28 cellular contexts compared by ENCODE assay signal in the genomic region with DNA sequence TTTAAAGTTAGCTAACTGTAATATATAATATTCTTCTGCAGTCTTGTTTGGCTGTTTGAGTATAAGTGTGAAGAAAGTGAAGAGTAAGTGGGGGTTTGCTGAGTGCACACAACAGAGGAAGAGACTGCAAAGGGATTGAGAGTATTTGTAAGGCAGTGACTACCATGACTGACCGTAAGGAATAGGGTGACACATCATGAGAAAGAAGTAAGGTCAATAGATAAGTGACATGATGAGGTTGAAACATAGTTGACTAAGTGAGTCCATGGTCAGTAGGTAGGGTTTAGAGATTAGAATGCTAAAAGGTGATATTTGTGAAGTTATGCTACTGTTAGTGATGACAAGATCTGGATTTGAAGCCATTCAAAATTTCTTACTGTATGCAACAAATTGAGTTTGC.
"Had no signal": no experiment of that assay in that cellular context is flagged by ENCODE, and none has a peak within 500 bp of the region (broad histone marks: within the 10 kb centered on the region; RNA-seq: fewer than 3 reads in every experiment).

No MANE protein-coding gene starts in this region.

- DNase-seq: dorsolateral prefrontal cortex; effector CD4-positive, alpha-beta T cell; foreskin fibroblast; heart left ventricle; kidney; left cardiac atrium; left lung; mesenchymal stem cell; mucosa of descending colon; naive B cell; spleen; stimulated activated CD4-positive, alpha-beta T cell treated with anti-CD3 and anti-CD28 coated beads, Interleukin-2, amount 100 ng/mL, for 48 hours; stimulated activated naive B cell treated with anti-CD40 and anti-IgM and Interleukin-4, amounts not matched to agents 10 μg/mL and 1 μg/mL and 100 μg/mL, for 72 hours; upper lobe of left lung had no signal

- FAIRE-seq: colon, kidney, urothelium cell line had no signal

- H3K27ac ChIP-seq: dorsolateral prefrontal cortex, gastroesophageal sphincter, heart left ventricle, hepatocyte, left lung, neural progenitor cell, parathyroid adenoma, prostate gland, right atrium auricular region, spleen, thoracic aorta, tibial nerve, upper lobe of left lung had no signal

- H3K36me3 ChIP-seq: gastroesophageal sphincter, heart left ventricle, left lung, neural progenitor cell, prostate gland, right atrium auricular region, spleen, thoracic aorta, upper lobe of left lung had no signal

- H3K36me3 Mint-ChIP-seq: neural progenitor cell had no signal

- H3K4me3 Mint-ChIP-seq: mesothelial cell of epicardium; naive B cell; nephron; neural progenitor cell; stimulated activated naive B cell treated with anti-CD40 and anti-IgM and Interleukin-4, amounts not matched to agents 10 μg/mL and 1 μg/mL and 100 μg/mL, for 72 hours; stimulated activated naive CD8-positive, alpha-beta T cell treated with anti-CD3 and anti-CD28 coated beads, Interleukin-15, Interleukin-2, amounts not matched to agents 100 ng/mL and 50 ng/mL, for 24 hours had no signal

- H3K27ac Mint-ChIP-seq: mesothelial cell of epicardium; naive B cell; nephron; neural progenitor cell; stimulated activated naive B cell treated with anti-CD40 and anti-IgM and Interleukin-4, amounts not matched to agents 10 μg/mL and 1 μg/mL and 100 μg/mL, for 72 hours; stimulated activated naive CD8-positive, alpha-beta T cell treated with anti-CD3 and anti-CD28 coated beads, Interleukin-15, Interleukin-2, amounts not matched to agents 100 ng/mL and 50 ng/mL, for 24 hours had no signal

- ATAC-seq: gastroesophageal sphincter; heart left ventricle; left cardiac atrium; left lung; mucosa of descending colon; sciatic nerve; stimulated activated naive B cell treated with anti-CD40 and anti-IgM and Interleukin-4, amounts not matched to agents 10 μg/mL and 1 μg/mL and 100 μg/mL, for 72 hours had no signal

- H3K27me3 ChIP-seq: dorsolateral prefrontal cortex, gastroesophageal sphincter, heart left ventricle, hepatocyte, left lung, neural progenitor cell, right atrium auricular region, spleen, tibial nerve, upper lobe of left lung had no signal

- H3K4me3 ChIP-seq: dorsolateral prefrontal cortex, gastroesophageal sphincter, heart left ventricle, hepatocyte, left lung, mucosa of descending colon, neural progenitor cell, prostate gland, right atrium auricular region, spleen, thoracic aorta, tibial nerve, upper lobe of left lung had no signal

- H3K9me3 ChIP-seq: gastroesophageal sphincter, mucosa of descending colon, prostate gland, right atrium auricular region, thoracic aorta, upper lobe of left lung had no signal

- H3K27me3 Mint-ChIP-seq: naive B cell; stimulated activated naive B cell treated with anti-CD40 and anti-IgM and Interleukin-4, amounts not matched to agents 10 μg/mL and 1 μg/mL and 100 μg/mL, for 72 hours; stimulated activated naive CD8-positive, alpha-beta T cell treated with anti-CD3 and anti-CD28 coated beads, Interleukin-15, Interleukin-2, amounts not matched to agents 100 ng/mL and 50 ng/mL, for 24 hours had no signal

- H3K4me1 ChIP-seq: left lung, parathyroid adenoma, prostate gland, spleen, tibial nerve, upper lobe of left lung had no signal
